ENCODE assay signal across 1 cellular context in genomic region chr20:63005240-63005861, GRCh38.
A peak's percentile ranks its signal among the peaks of the same experiment; 100 is the strongest.
TF ChIP-seq lines count a peak whose summit lies in the region.

No MANE protein-coding gene starts in this region.

TF ChIP-seq in WTC11, 78 proteins besides CTCF, POLR2A, EP300 and RAD21 (continued from another document):
- TF ChIP-seq RELA (CRISPR knock-in tag; IDR thresholded peaks at IDR 0.05; ENCODE audit: borderline replicate concordance) = no peak
- TF ChIP-seq PRDM15 (CRISPR knock-in tag; IDR thresholded peaks at IDR 0.05) = peak; percentile 88
